Comparison of ENCODE assay signal across 14 cellular contexts in the genomic region with DNA sequence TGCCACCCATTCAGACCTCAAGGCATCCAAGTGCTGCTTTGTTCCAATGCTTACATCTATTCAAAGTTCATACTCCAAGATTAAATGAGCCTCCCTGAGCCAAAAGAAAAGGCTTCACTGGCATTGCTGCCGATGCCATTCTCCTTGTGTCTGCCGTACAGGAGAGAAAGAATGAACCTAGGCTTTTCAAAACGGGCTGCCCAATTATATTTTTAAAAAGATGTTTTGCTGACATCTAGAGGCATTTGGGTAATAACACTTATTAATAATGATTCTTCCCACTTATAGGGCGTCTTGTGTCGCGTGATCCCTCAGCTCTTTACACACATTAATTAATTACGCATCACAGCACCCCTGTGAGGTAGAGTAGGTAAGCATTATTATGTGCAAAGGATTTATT.
DNase-seq lines count a peak whose midpoint lies in the region; ATAC-seq, FAIRE-seq and TF ChIP-seq lines count a peak whose summit lies in the region.
"Had no signal": no experiment of that assay in that cellular context is flagged by ENCODE, and none has a peak within 500 bp of the region (broad histone marks: within the 10 kb centered on the region; RNA-seq: fewer than 3 reads in every experiment).

No MANE protein-coding gene starts in this region.

- no peaks in the 10 kb centered on the region for H3K9me3 Mint-ChIP-seq in nephron
- no peaks in the 10 kb centered on the region for H3K9me3 Mint-ChIP-seq in activated T-cell treated with anti-CD3 and anti-CD28 coated beads, Interleukin-2, amount 50 U/mL, for 24 hours
- H3K9me3 Mint-ChIP-seq: activated T-cell treated with anti-CD3 and anti-CD28 coated beads, Interleukin-2, amount 50 U/mL, for 72 hours; WTC11 had no signal

- TF ChIP-seq EP300 in GM12878 (IDR thresholded peaks at IDR 0.05; ENCODE audit: borderline replicate concordance in 1 of 2, control insufficient read depth in 1 of 2, low read depth in 2 of 2, low read length in 2 of 2) = no peak

- in situ Hi-C loops in GM13977 (cut with MboI; ENCODE audit: low pct_unique_long_range_greater_than_20kb, low sequenced_read_pairs, unreplicated experiment) = no loop called here
- in situ Hi-C loops in GM12878 (cut with MboI) = loop anchor here (5.0 kb wide), 1 partner anchor 730 kb away; no protein-coding TSS in a partner anchor

- POLR2A ChIA-PET in GM12878 (lab: Charles Lee) = no interaction called here

- H3K4me1 Mint-ChIP-seq in nephron = peaks cover 9% of the 10 kb centered on the region
- H3K4me1 Mint-ChIP-seq in activated T-cell treated with anti-CD3 and anti-CD28 coated beads, Interleukin-2, amount 50 U/mL, for 24 hours (ENCODE audit: low read depth) = no peaks in the 10 kb centered on the region

- no peak overlapping the region for H3K4me3 Mint-ChIP-seq in nephron
- no peak overlapping the region for H3K4me3 Mint-ChIP-seq in activated T-cell treated with anti-CD3 and anti-CD28 coated beads, Interleukin-2, amount 50 U/mL, for 24 hours
- H3K4me3 Mint-ChIP-seq: activated T-cell treated with anti-CD3 and anti-CD28 coated beads, Interleukin-2, amount 50 U/mL, for 72 hours; WTC11 had no signal

- no peak for TF ChIP-seq POLR2A in GM12878 (IDR thresholded peaks at IDR 0.05; ENCODE audit: low read depth, low read length)
- no peak for TF ChIP-seq POLR2A in H54 (IDR thresholded peaks at IDR 0.05; ENCODE audit: low read depth, low read length)

- 47% methylated on average over 7 of the region's 7 CpGs for WGBS in GM12878 (ENCODE audit: insufficient coverage, insufficient replicate concordance, low lambda C conversion rate, missing lambda C conversion rate)

- no peak overlapping the region for H3K4me3 ChIP-seq in GM12878
- H3K4me3 ChIP-seq: thoracic aorta had no signal

- no TSS peak for BruUV-seq in GM12878 (replicated peaks; lab: Mats Ljungman, UMichigan)

- TF ChIP-seq CTCF in GM13977 (IDR thresholded peaks at IDR 0.05; ENCODE audit: extremely low read depth, insufficient read depth, missing control alignments) (peak; percentile 8), GM12878 (IDR thresholded peaks at IDR 0.05 in 2 of 3, conservative IDR thresholded peaks at IDR 0.05 in 1 of 3; ENCODE audit: control insufficient read depth in 2 of 3, extremely low read depth in 1 of 3, insufficient read depth in 1 of 3, low read depth in 3 of 3, low read length in 3 of 3) (peak in 1 of 3 experiments; percentile 41; a peak in 2 of 6 replicates), nephron (IDR thresholded peaks at IDR 0.05; ENCODE audit: unreplicated experiment in 3 of 3) (peak; percentile 27 to 49 (median 45))

- DNase-seq in GM13977 (ENCODE audit: low spot score) (no peak), NCI-H146 treated with DMSO at 0.1 percent for 48 hours (lab: John Stamatoyannopoulos, UW; ENCODE audit: unreplicated experiment) (peak; percentile 35), GM12878 (ENCODE audit: low read depth, low spot score) (no peak), HK-2 (ENCODE audit: unreplicated experiment) (no peak), H54 (ENCODE audit: insufficient read length, low spot score) (no peak), epidermal melanocyte (ENCODE audit: insufficient read length, low spot score) (no peak)
- DNase-seq in activated T-cell treated with anti-CD3 and anti-CD28 coated beads, Interleukin-2, amount 50 U/mL, for 24 hours = no peak
- DNase-seq: activated T-cell treated with anti-CD3 and anti-CD28 coated beads, Interleukin-2, amount 50 U/mL, for 72 hours; KBM-7; posterior cingulate gyrus had no signal

- no peak overlapping the region for H2AFZ ChIP-seq in GM12878 (ENCODE audit: control insufficient read depth, low read depth, low read length)

- H3K27ac ChIP-seq in GM12878 (ENCODE audit: control insufficient read depth, insufficient read depth) = no peak overlapping the region
- H3K27ac ChIP-seq: thoracic aorta had no signal

- SMC1A ChIA-PET in GM12878 (lab: Charles Lee; ENCODE audit: uncharacterized antibody, unreplicated experiment) = interaction anchor here (0.7 to 0.9 kb wide), 2 partner anchors 24 to 140 kb away, joined by 3 read pairs; no protein-coding TSS in a partner anchor

- TF ChIP-seq RAD21 in GM12878 (IDR thresholded peaks at IDR 0.05; ENCODE audit: insufficient read depth, low read depth, low read length) = peak; percentile 37

- H3K9ac ChIP-seq in GM12878 (ENCODE audit: control insufficient read depth, insufficient read depth, low read length) = no peak overlapping the region

- no peaks in the 10 kb centered on the region for H3K4me1 ChIP-seq in GM12878 (ENCODE audit: control insufficient read depth, insufficient read depth, low read length)

- no peaks in the 10 kb centered on the region for H3K36me3 Mint-ChIP-seq in nephron (ENCODE audit: low read depth)
- H3K36me3 Mint-ChIP-seq in activated T-cell treated with anti-CD3 and anti-CD28 coated beads, Interleukin-2, amount 50 U/mL, for 24 hours (ENCODE audit: low read depth) = no peaks in the 10 kb centered on the region
- H3K36me3 Mint-ChIP-seq: WTC11 had no signal

- H3K4me2 ChIP-seq in GM12878 (ENCODE audit: control insufficient read depth, insufficient read depth) = no peak overlapping the region

- CTCF ChIA-PET in GM12878 (lab: Yijun Ruan, JAX) = interaction anchor here (0.8 to 1.8 kb wide), 3 partner anchors 27 to 725 kb away, joined by 4 to 5 read pairs (median 5); no protein-coding TSS in a partner anchor

- no peaks in the 10 kb centered on the region for H3K27me3 ChIP-seq in GM12878 (replicated peaks in 1 of 2; ENCODE audit: control insufficient read depth in 2 of 2, insufficient read depth in 2 of 2, low read length in 1 of 2)

- H3K9me3 ChIP-seq in GM12878 (replicated peaks; ENCODE audit: control insufficient read depth, insufficient read depth, low read length) = no peaks in the 10 kb centered on the region
- H3K9me3 ChIP-seq: thoracic aorta had no signal

- FAIRE-seq in GM12878 (lab: Jason Lieb, UNC) = no peak
- FAIRE-seq in H54 (lab: Jason Lieb, UNC) = no peak
- FAIRE-seq: RCC 7860 had no signal

- H3K36me3 ChIP-seq in GM12878 (ENCODE audit: control insufficient read depth in 2 of 2, insufficient read depth in 2 of 2, low read length in 1 of 2) = no peaks in the 10 kb centered on the region
- H3K36me3 ChIP-seq: thoracic aorta had no signal

- no peaks in the 10 kb centered on the region for H4K20me1 ChIP-seq in GM12878 (ENCODE audit: control insufficient read depth, insufficient read depth)

- H3K27ac Mint-ChIP-seq in nephron = no peak overlapping the region
- no peak overlapping the region for H3K27ac Mint-ChIP-seq in activated T-cell treated with anti-CD3 and anti-CD28 coated beads, Interleukin-2, amount 50 U/mL, for 24 hours
- H3K27ac Mint-ChIP-seq: activated T-cell treated with anti-CD3 and anti-CD28 coated beads, Interleukin-2, amount 50 U/mL, for 72 hours had no signal

- H3K79me2 ChIP-seq in GM12878 (ENCODE audit: control insufficient read depth, insufficient read depth, low read length) = no peaks in the 10 kb centered on the region

- peak; percentile 59 for ATAC-seq in GM12878
- ATAC-seq: activated T-cell treated with anti-CD3 and anti-CD28 coated beads, Interleukin-2, amount 50 U/mL, for 72 hours; WTC11 had no signal

- intact Hi-C loops in GM12878 (cut with micrococcal nuclease; ENCODE audit: unreplicated experiment) = loop anchor here (1.0 to 10.0 kb wide), 2 partner anchors 413 to 726 kb away; no protein-coding TSS in a partner anchor

- H3K27me3 Mint-ChIP-seq in nephron (ENCODE audit: low read depth) = peaks cover 26% of the 10 kb centered on the region
- no peaks in the 10 kb centered on the region for H3K27me3 Mint-ChIP-seq in activated T-cell treated with anti-CD3 and anti-CD28 coated beads, Interleukin-2, amount 50 U/mL, for 24 hours

- RAD21 ChIA-PET in GM12878 (lab: Charles Lee; ENCODE audit: unreplicated experiment) = interaction anchor here (1.1 to 1.5 kb wide), 2 partner anchors 723 to 725 kb away, joined by 3 to 4 read pairs; partner anchors contain the start of gene TFAP2B

TF ChIP-seq in GM12878, 131 proteins besides CTCF, POLR2A, EP300 and RAD21:
- TF ChIP-seq ZNF274 (IDR thresholded peaks at IDR 0.05; ENCODE audit: insufficient read depth, insufficient read length) = no peak
- TF ChIP-seq SMC3 (IDR thresholded peaks at IDR 0.05; ENCODE audit: borderline replicate concordance, low read length) = peak; percentile 34; the same call in 1 of the 2 replicates
